14 cellular contexts compared by ENCODE assay signal in the genomic region with DNA sequence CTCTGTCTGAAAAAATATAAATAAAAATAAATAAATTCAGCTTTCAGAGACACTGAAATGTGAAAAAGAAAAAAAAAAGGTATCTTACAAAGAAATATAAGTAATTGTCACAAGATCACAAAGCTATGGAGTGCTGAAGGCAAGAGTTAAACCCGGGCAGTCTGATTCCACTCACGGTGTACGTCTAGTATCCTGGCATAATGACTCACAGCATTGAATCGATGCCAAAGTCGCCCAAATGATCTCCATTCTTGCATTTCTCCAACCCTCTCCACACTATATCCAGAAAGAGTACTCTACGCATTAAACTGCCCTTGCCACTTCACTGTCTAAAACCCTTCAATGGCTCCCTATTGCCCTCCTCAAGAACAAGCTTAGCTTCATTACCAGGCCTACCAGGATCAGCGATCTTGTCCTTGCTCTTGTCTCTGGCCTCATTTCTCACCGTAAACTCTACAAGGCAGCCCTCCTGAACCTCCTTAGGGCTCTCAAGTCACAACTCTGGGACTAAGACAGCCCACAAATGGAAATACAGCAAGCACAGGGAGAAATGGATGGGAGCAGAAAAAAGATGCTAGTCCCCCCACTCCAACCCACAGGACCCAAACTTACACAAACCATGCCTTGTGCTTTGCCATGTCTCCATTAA. TPM values are rescaled to one million over a fixed set of nuclear protein-coding genes. Genes with fewer than 3 reads are reported as not detected.
DNase-seq lines count a peak whose midpoint lies in the region; ATAC-seq and TF ChIP-seq lines count a peak whose summit lies in the region.
"Had no signal": no experiment of that assay in that cellular context is flagged by ENCODE, and none has a peak within 500 bp of the region (broad histone marks: within the 10 kb centered on the region; RNA-seq: fewer than 3 reads in every experiment).

No MANE protein-coding gene starts in this region.

- H3K36me3 ChIP-seq in GM23248 (ENCODE audit: low read depth) (no peaks in the 10 kb centered on the region), PC-3 (ENCODE audit: low read depth, low read length) (no peaks in the 10 kb centered on the region), psoas muscle (ENCODE audit: insufficient read depth in 1 of 2, low read depth in 1 of 2) (no peaks in the 10 kb centered on the region), uterus (no peaks in the 10 kb centered on the region)

- H3K4me3 ChIP-seq in GM23248 (peak overlapping the region; percentile 37), PC-3 (ENCODE audit: low read length) (no peak overlapping the region), psoas muscle (no peak overlapping the region), uterus (no peak overlapping the region)
- H3K4me3 ChIP-seq: coronary artery had no signal

- no peaks in the 10 kb centered on the region for H3K9me3 ChIP-seq in GM23248 (ENCODE audit: low read depth)
- no peaks in the 10 kb centered on the region for H3K9me3 ChIP-seq in PC-3 (ENCODE audit: low read length)
- no peaks in the 10 kb centered on the region for H3K9me3 ChIP-seq in psoas muscle
- no peaks in the 10 kb centered on the region for H3K9me3 ChIP-seq in uterus

- H3K9me2 ChIP-seq in GM23248 (ENCODE audit: insufficient read depth): no peaks in the 10 kb centered on the region
- no peaks in the 10 kb centered on the region for H3K9me2 ChIP-seq in PC-3 (replicated peaks; ENCODE audit: low read length)

- ATAC-seq in PC-3 (0 out of 2 replicates have a peak, but pooled peaks have one; percentile 5), psoas muscle (peak in 3 of 4 donors; percentile 30 to 45 (median 34)), GM18517 (IDR thresholded peaks at IDR 0.05; ENCODE audit: unreplicated experiment) (no peak)
- ATAC-seq: activated naive CD4-positive, alpha-beta T cell treated with anti-CD3 and anti-CD28 coated beads, Interleukin-2, amount 50 U/mL, for 72 hours; natural killer cell; sciatic nerve had no signal

- H3K79me2 ChIP-seq in GM23248 (ENCODE audit: insufficient read depth): peaks cover 79% of the 10 kb centered on the region
- peaks cover 61% of the 10 kb centered on the region for H3K79me2 ChIP-seq in PC-3 (ENCODE audit: low read length)

- H3K27ac ChIP-seq in GM23248: peak overlapping the region; percentile 88
- H3K27ac ChIP-seq in PC-3 (ENCODE audit: low read length): peak overlapping the region; percentile 99
- H3K27ac ChIP-seq in epithelial cell of prostate: peak overlapping the region; percentile 46
- peak overlapping the region; percentile 18 for H3K27ac ChIP-seq in psoas muscle
- no peak overlapping the region for H3K27ac ChIP-seq in uterus
- H3K27ac ChIP-seq: coronary artery had no signal

- peaks cover 34% of the 10 kb centered on the region for H3F3A ChIP-seq in GM23248 (ENCODE audit: insufficient read depth)
- no peaks in the 10 kb centered on the region for H3F3A ChIP-seq in PC-3 (ENCODE audit: low read length, unreplicated experiment)

- H2AFZ ChIP-seq in GM23248 (no peak overlapping the region), PC-3 (ENCODE audit: low read length) (no peak overlapping the region)

- TF ChIP-seq POLR2A in uterus (IDR thresholded peaks at IDR 0.05): no peak

- no TSS peak for BruUV-seq in PC-3 (replicated peaks; lab: Mats Ljungman, UMichigan)

- in situ Hi-C loops in GM23248 (cut with MboI): no loop called here

- H3K4me2 ChIP-seq in GM23248 (ENCODE audit: unreplicated experiment) (peak overlapping the region; percentile 67), PC-3 (ENCODE audit: low read length) (peak overlapping the region; percentile 60)

- POLR2A ChIA-PET in PC-3 (lab: Charles Lee; ENCODE audit: unreplicated experiment): interaction anchor here (1.1 kb wide), 1 partner anchor 11 kb away, joined by 4 read pairs; no protein-coding TSS in a partner anchor

- 90 to 92% methylated on average over 8 of the region's 8 CpGs for WGBS in GM23248 (ENCODE audit: low coverage in 1 of 2, low lambda C conversion rate in 2 of 2, missing lambda C conversion rate in 2 of 2), 2 experiments
- WGBS in psoas muscle, 3 donors: 80 to 89% (median 82%) methylated on average over 8 of the region's 8 CpGs

- no peak for TF ChIP-seq CTCF in PC-3 (conservative IDR thresholded peaks at IDR 0.05; ENCODE audit: low read depth, low read length)
- no peak for TF ChIP-seq CTCF in psoas muscle (IDR thresholded peaks at IDR 0.05)
- TF ChIP-seq CTCF in uterus (IDR thresholded peaks at IDR 0.05): no peak

- H3K4me1 ChIP-seq in GM23248 (ENCODE audit: insufficient read depth): peaks cover 30% of the 10 kb centered on the region
- H3K4me1 ChIP-seq in PC-3 (ENCODE audit: insufficient read depth, low read length): peaks cover 37% of the 10 kb centered on the region
- H3K4me1 ChIP-seq in psoas muscle: peaks cover 38% of the 10 kb centered on the region
- peaks cover 0 to 3% of the 10 kb centered on the region in 2 donors for H3K4me1 ChIP-seq in uterus

- CTCF ChIA-PET in PC-3 (lab: Charles Lee): interaction anchor here (0.9 kb wide), 1 partner anchor 41 kb away, joined by 4 read pairs; no protein-coding TSS in a partner anchor

- no peaks in the 10 kb centered on the region for H3K27me3 ChIP-seq in GM23248 (replicated peaks; ENCODE audit: insufficient read depth)
- H3K27me3 ChIP-seq in PC-3 (ENCODE audit: low read length): no peaks in the 10 kb centered on the region
- no peaks in the 10 kb centered on the region for H3K27me3 ChIP-seq in psoas muscle (ENCODE audit: insufficient read depth in 3 of 3, low read length in 2 of 3)
- H3K27me3 ChIP-seq in uterus: no peaks in the 10 kb centered on the region

- intact Hi-C loops in PC-3 (cut with micrococcal nuclease) (loop anchor here (1.0 kb wide), 2 partner anchors 36 to 73 kb away; no protein-coding TSS in a partner anchor), psoas muscle (cut with DNase I) (loop anchor here in 1 of 2 donors (5.0 kb wide), 1 partner anchor 629 kb away; no protein-coding TSS in a partner anchor), uterus (cut with DNase I; ENCODE audit: low total_unique reads) (no loop called here)

- no peak for DNase-seq in GM23248
- peak; percentile 71 for DNase-seq in PC-3
- no peak for DNase-seq in epithelial cell of prostate (ENCODE audit: low read depth, low spot score)
- no peak for DNase-seq in psoas muscle
- no peak for DNase-seq in uterus
- DNase-seq in activated CD8-positive, alpha-beta memory T cell treated with anti-CD3 and anti-CD28 coated beads, Interleukin-2, amount 50 U/mL, for 48 hours: no peak
- DNase-seq: activated B cell treated with CpG ODN at 0.5 μM for 24 hours; CD4-positive, CD25-positive, alpha-beta regulatory T cell; natural killer cell; NCI-H1048 had no signal

- H4K20me1 ChIP-seq in GM23248 (ENCODE audit: insufficient read depth): no peaks in the 10 kb centered on the region
- H4K20me1 ChIP-seq in PC-3 (ENCODE audit: low read length): no peaks in the 10 kb centered on the region

- peak overlapping the region; percentile 60 for H3K9ac ChIP-seq in GM23248
- peak overlapping the region; percentile 72 for H3K9ac ChIP-seq in PC-3 (ENCODE audit: low read length)

RNA-seq across cellular contexts. Expression of gene SUCLG2, which starts 7.7 kb away (rescaled TPM):
- total RNA-seq in GM23248 (2014; rRNA removed; shearing (Covaris generic)): 47.3 and 49.9 TPM in 2 replicates
- 49.9 and 53.1 TPM in 2 replicates for polyA plus RNA-seq in GM23248 (2016; fragmentation: Nextera tagmentation; extraction: Ambion mirVana)
- 20.2 and 22.3 TPM in 2 replicates for total RNA-seq in PC-3 (2014; rRNA removed)
- 100 to 1,000 TPM in 1 of 4 donors, 10 to 100 TPM in 3; 74.5 to 102 (median 84.9) TPM for total RNA-seq in psoas muscle
- polyA plus RNA-seq in psoas muscle: 10 to 100 TPM; 63.7 to 98.3 (median 90.5) TPM
- total RNA-seq in uterus: 10 to 100 TPM; 30.5 to 77.0 (median 45.2) TPM

Comparison
In these comparisons a context has a peak if more than half of its experiments do, and no peak if none do; other contexts are left out.
1. H3K27ac ChIP-seq: peak in GM23248 (single experiment), PC-3 (single experiment), epithelial cell of prostate (single experiment) and psoas muscle (single experiment); none in uterus (0 of 2).